ENCODE assay signal across 2 cellular contexts in genomic region chr16:57800213-57801097, GRCh38.
TF ChIP-seq lines count a peak whose summit lies in the region.

No MANE protein-coding gene starts in this region.

TF ChIP-seq in SK-N-SH, 30 proteins besides CTCF, POLR2A, EP300 and RAD21 (continued from another document):
- TF ChIP-seq RFX5 (IDR thresholded peaks at IDR 0.05; ENCODE audit: low read length) (no peak), ELF1 (IDR thresholded peaks at IDR 0.05) (no peak), RXRA (IDR thresholded peaks at IDR 0.05; ENCODE audit: borderline replicate concordance, low read depth) (no peak), MXI1 (IDR thresholded peaks at IDR 0.05; ENCODE audit: low read depth, low read length) (no peak), FOSL2 (IDR thresholded peaks at IDR 0.05; ENCODE audit: borderline replicate concordance, low read depth) (no peak), CHD2 (IDR thresholded peaks at IDR 0.05; ENCODE audit: low read length, partially characterized antibody) (no peak), EZH2phosphoT487 (IDR thresholded peaks at IDR 0.05; ENCODE audit: borderline replicate concordance, low read depth) (no peak), FOXJ3 (CRISPR knock-in tag; IDR thresholded peaks at IDR 0.05) (no peak), TEAD4 (IDR thresholded peaks at IDR 0.05; ENCODE audit: borderline replicate concordance, insufficient read depth) (no peak), GATA2 (CRISPR knock-in tag; IDR thresholded peaks at IDR 0.05) (no peak), MEF2A (IDR thresholded peaks at IDR 0.05; ENCODE audit: borderline replicate concordance, low read depth) (no peak), JUND (IDR thresholded peaks at IDR 0.05) (no peak), TCF12 (IDR thresholded peaks at IDR 0.05) (no peak)
- TF ChIP-seq, protein P1, sequence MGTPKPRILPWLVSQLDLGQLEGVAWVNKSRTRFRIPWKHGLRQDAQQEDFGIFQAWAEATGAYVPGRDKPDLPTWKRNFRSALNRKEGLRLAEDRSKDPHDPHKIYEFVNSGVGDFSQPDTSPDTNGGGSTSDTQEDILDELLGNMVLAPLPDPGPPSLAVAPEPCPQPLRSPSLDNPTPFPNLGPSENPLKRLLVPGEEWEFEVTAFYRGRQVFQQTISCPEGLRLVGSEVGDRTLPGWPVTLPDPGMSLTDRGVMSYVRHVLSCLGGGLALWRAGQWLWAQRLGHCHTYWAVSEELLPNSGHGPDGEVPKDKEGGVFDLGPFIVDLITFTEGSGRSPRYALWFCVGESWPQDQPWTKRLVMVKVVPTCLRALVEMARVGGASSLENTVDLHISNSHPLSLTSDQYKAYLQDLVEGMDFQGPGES (IDR thresholded peaks at IDR 0.05; ENCODE audit: low read depth, low read length): no peak
TF ChIP-seq in SK-N-SH: peak in this region for 0.

TF ChIP-seq in SK-N-SH treated with all-trans-retinoic acid at 6 μM for 48 hours, 23 proteins besides CTCF, POLR2A, EP300 and RAD21 (continued from another document):
- TF ChIP-seq, protein P2, sequence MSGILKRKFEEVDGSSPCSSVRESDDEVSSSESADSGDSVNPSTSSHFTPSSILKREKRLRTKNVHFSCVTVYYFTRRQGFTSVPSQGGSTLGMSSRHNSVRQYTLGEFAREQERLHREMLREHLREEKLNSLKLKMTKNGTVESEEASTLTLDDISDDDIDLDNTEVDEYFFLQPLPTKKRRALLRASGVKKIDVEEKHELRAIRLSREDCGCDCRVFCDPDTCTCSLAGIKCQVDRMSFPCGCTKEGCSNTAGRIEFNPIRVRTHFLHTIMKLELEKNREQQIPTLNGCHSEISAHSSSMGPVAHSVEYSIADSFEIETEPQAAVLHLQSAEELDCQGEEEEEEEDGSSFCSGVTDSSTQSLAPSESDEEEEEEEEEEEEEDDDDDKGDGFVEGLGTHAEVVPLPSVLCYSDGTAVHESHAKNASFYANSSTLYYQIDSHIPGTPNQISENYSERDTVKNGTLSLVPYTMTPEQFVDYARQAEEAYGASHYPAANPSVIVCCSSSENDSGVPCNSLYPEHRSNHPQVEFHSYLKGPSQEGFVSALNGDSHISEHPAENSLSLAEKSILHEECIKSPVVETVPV (CRISPR knock-in tag; IDR thresholded peaks at IDR 0.05): no peak
- TF ChIP-seq OSR1 (CRISPR knock-in tag; IDR thresholded peaks at IDR 0.05) (no peak), ESRRG (CRISPR knock-in tag; IDR thresholded peaks at IDR 0.05) (no peak), ZFP3 (CRISPR knock-in tag; IDR thresholded peaks at IDR 0.05) (no peak)
